9 cellular contexts compared by ENCODE assay signal in the genomic region with DNA sequence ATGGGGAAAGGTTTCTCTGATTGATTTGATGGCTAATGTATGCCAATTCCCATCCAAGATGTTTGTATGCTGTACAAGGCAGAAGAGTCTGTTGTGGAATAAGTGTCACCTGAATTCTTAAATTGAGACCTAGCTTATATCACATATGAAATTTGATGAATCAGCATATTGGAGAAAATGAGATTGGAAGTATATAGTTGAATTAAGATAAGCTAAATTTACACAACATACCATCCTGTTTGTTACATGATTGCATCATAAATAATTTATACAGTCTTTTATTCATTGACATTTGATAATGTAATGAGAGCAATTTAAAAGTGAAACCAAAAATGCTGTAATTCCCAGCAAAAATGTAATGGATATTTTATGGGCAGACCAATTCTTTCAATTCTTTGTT. TPM values are rescaled to one million over a fixed set of nuclear protein-coding genes. Genes with fewer than 3 reads are reported as not detected.
DNase-seq lines count a peak whose midpoint lies in the region; ATAC-seq and TF ChIP-seq lines count a peak whose summit lies in the region.
"Had no signal": no experiment of that assay in that cellular context is flagged by ENCODE, and none has a peak within 500 bp of the region (broad histone marks: within the 10 kb centered on the region; RNA-seq: fewer than 3 reads in every experiment).

No MANE protein-coding gene starts in this region.

- CTCF ChIA-PET in A673 (lab: Charles Lee): no interaction called here
- CTCF ChIA-PET in mammary epithelial cell (lab: Charles Lee; ENCODE audit: low non-redundant PET): no interaction called here

- peaks cover 12% of the 10 kb centered on the region for H3K36me3 ChIP-seq in A673 (ENCODE audit: insufficient read depth, low read length, poor library complexity, severe bottlenecking)
- H3K36me3 ChIP-seq in HUES6 (ENCODE audit: control insufficient read depth, insufficient read depth, low read length): peaks cover 23% of the 10 kb centered on the region
- peaks cover under 1% of the 10 kb centered on the region for H3K36me3 ChIP-seq in mammary epithelial cell (ENCODE audit: insufficient read depth, low read length)
- H3K36me3 ChIP-seq in mucosa of stomach (ENCODE audit: control insufficient read depth, insufficient read depth, low read length): no peaks in the 10 kb centered on the region

- TF ChIP-seq CTCF in A673 (conservative IDR thresholded peaks at IDR 0.05; ENCODE audit: low read depth, low read length) (no peak), mammary epithelial cell (conservative IDR thresholded peaks at IDR 0.05 in 1 of 2, IDR thresholded peaks at IDR 0.05 in 1 of 2; ENCODE audit: extremely low read depth in 1 of 2, insufficient read depth in 1 of 2, low read depth in 1 of 2, low read length in 2 of 2) (no peak)

- intact Hi-C loops in A673 (cut with micrococcal nuclease; ENCODE audit: unreplicated experiment): loop anchor here (5.0 kb wide), 1 partner anchor 133 kb away; no protein-coding TSS in a partner anchor
- intact Hi-C loops in mammary epithelial cell (cut with micrococcal nuclease): loop anchor here (5.0 to 10.0 kb wide), 2 partner anchors 133 to 455 kb away; no protein-coding TSS in a partner anchor

- ATAC-seq in GM21723 (IDR thresholded peaks at IDR 0.05; ENCODE audit: unreplicated experiment) (no peak), GM18870 (IDR thresholded peaks at IDR 0.05; ENCODE audit: unreplicated experiment) (no peak)

- H3K9me3 ChIP-seq in A673 (ENCODE audit: low read depth, low read length, poor library complexity, severe bottlenecking): no peaks in the 10 kb centered on the region
- H3K9me3 ChIP-seq in HUES6 (ENCODE audit: control insufficient read depth, insufficient read depth, low read depth, low read length): no peaks in the 10 kb centered on the region
- H3K9me3 ChIP-seq in mammary epithelial cell (replicated peaks; ENCODE audit: insufficient read depth, low read length): no peaks in the 10 kb centered on the region
- no peaks in the 10 kb centered on the region for H3K9me3 ChIP-seq in mucosa of stomach (ENCODE audit: control insufficient read depth, low read length)

- POLR2A ChIA-PET in A673 (lab: Charles Lee; ENCODE audit: low non-redundant PET): no interaction called here

- in situ Hi-C loops in mammary epithelial cell (cut with MboI; ENCODE audit: low sequenced_read_pairs in 2 of 2): loop anchor here in 1 of 2 donors (10.0 kb wide), 1 partner anchor 135 kb away; no protein-coding TSS in a partner anchor

- BruUV-seq in A673 (replicated peaks; lab: Mats Ljungman, UMichigan): no TSS peak
- BruUV-seq in mammary epithelial cell (replicated peaks; lab: Mats Ljungman, UMichigan): no TSS peak

- H3K79me2 ChIP-seq in mammary epithelial cell (ENCODE audit: insufficient read depth, low read length): peaks cover 78% of the 10 kb centered on the region

- no peak for DNase-seq in A673 (ENCODE audit: low spot score)
- DNase-seq in mammary epithelial cell: no peak
- DNase-seq in COR-L47 (lab: John Stamatoyannopoulos, UW): no peak
- no peak for DNase-seq in DMS79 treated with DMSO at 0.1 percent for 48 hours (lab: John Stamatoyannopoulos, UW)
- DNase-seq: SHP77 treated with DMSO at 0.1 percent for 48 hours had no signal

- no peaks in the 10 kb centered on the region for H4K20me1 ChIP-seq in mammary epithelial cell (ENCODE audit: insufficient read depth, low read length)

- peaks cover 27% of the 10 kb centered on the region for H3K4me1 ChIP-seq in A673 (ENCODE audit: insufficient read depth, low read length, poor library complexity, severe bottlenecking)
- H3K4me1 ChIP-seq in HUES6 (ENCODE audit: control insufficient read depth, insufficient read depth, low read length): peaks cover 11% of the 10 kb centered on the region
- peaks cover 36% of the 10 kb centered on the region for H3K4me1 ChIP-seq in mammary epithelial cell (ENCODE audit: insufficient read depth, low read length)
- H3K4me1 ChIP-seq in mucosa of stomach (ENCODE audit: control insufficient read depth, insufficient read depth, low read length): peaks cover 31% of the 10 kb centered on the region

- no peaks in the 10 kb centered on the region for H3K27me3 ChIP-seq in A673 (replicated peaks; ENCODE audit: insufficient read depth, low read depth, low read length, poor library complexity)
- no peaks in the 10 kb centered on the region for H3K27me3 ChIP-seq in HUES6 (ENCODE audit: control insufficient read depth, insufficient read depth, low read length)
- H3K27me3 ChIP-seq in mammary epithelial cell (ENCODE audit: insufficient read depth, low read length): no peaks in the 10 kb centered on the region
- no peaks in the 10 kb centered on the region for H3K27me3 ChIP-seq in mucosa of stomach (ENCODE audit: control insufficient read depth, insufficient read depth, low read length)

- dilution Hi-C loops in mammary epithelial cell (cut with HindIII; ENCODE audit: low sequenced_read_pairs): loop anchor here (10.0 kb wide), 1 partner anchor 135 kb away; no protein-coding TSS in a partner anchor

- H3K27ac ChIP-seq in A673 (ENCODE audit: low read depth, low read length, poor library complexity, severe bottlenecking) (no peak overlapping the region), HUES6 (ENCODE audit: low read depth, low read length) (no peak overlapping the region), mammary epithelial cell (ENCODE audit: insufficient read depth, low read depth, low read length) (peak overlapping the region; percentile 96)

- H3K4me3 ChIP-seq in A673 (ENCODE audit: low read depth, low read length, poor library complexity, severe bottlenecking) (peak overlapping the region; percentile 70), HUES6 (ENCODE audit: low read depth, low read length) (peak overlapping the region; percentile 93), mammary epithelial cell (replicated peaks in 1 of 3; ENCODE audit: insufficient read depth in 1 of 3, low read depth in 2 of 3, low read length in 3 of 3) (peak overlapping the region; percentile 82 to 89 (median 86)), mucosa of stomach (ENCODE audit: low read length) (peak overlapping the region; percentile 68)

- peak overlapping the region; percentile 85 for H3K4me2 ChIP-seq in mammary epithelial cell (ENCODE audit: insufficient read depth, low read depth, low read length)

- H2AFZ ChIP-seq in mammary epithelial cell (ENCODE audit: low read depth, low read length): peak overlapping the region; percentile 97

- peak overlapping the region; percentile 94 for H3K9ac ChIP-seq in HUES6 (ENCODE audit: low read length)
- peak overlapping the region; percentile 99 for H3K9ac ChIP-seq in mammary epithelial cell (ENCODE audit: insufficient read depth, low read length)
- peak overlapping the region; percentile 89 for H3K9ac ChIP-seq in mucosa of stomach (ENCODE audit: low read length)

RNA-seq across cellular contexts. Expression of a gene that starts 1.1 kb away (rescaled TPM):
- total RNA-seq in A673 (2021): 38.0 and 43.3 TPM in 2 replicates
- total RNA-seq in mammary epithelial cell: 10 to 100 TPM; 12.5 to 26.4 TPM
- polyA plus RNA-seq in mammary epithelial cell: 12.2 TPM
- polyA minus RNA-seq in mammary epithelial cell: 7.4 TPM

RNA-seq across cellular contexts. Expression of a gene that starts 1.4 kb away (rescaled TPM):
- total RNA-seq in A673 (2021) (31.7 and 32.3 TPM in 2 replicates), mammary epithelial cell (10 to 100 TPM; 14.5 to 41.5 TPM)
- 6.9 TPM for polyA plus RNA-seq in mammary epithelial cell
- polyA minus RNA-seq in mammary epithelial cell: 11.1 TPM
